ENCODE assay signal across 10 cellular contexts in genomic region chrX:13752646-13753045, GRCh38. TPM values are rescaled to one million over a fixed set of nuclear protein-coding genes. Genes with fewer than 3 reads are reported as not detected.
DNase-seq lines count a peak whose midpoint lies in the region; ATAC-seq and TF ChIP-seq lines count a peak whose summit lies in the region.
"Had no signal": no experiment of that assay in that cellular context is flagged by ENCODE, and none has a peak within 500 bp of the region (broad histone marks: within the 10 kb centered on the region; RNA-seq: fewer than 3 reads in every experiment).

No MANE protein-coding gene starts in this region.

- DNase-seq in HL-60 (ENCODE audit: low read depth in 1 of 2, low spot score in 1 of 2), result peak; percentile 25 to 51
- no peak for DNase-seq in effector memory CD8-positive, alpha-beta T cell
- DNase-seq in posterior cingulate gyrus, result no peak
- no peak for DNase-seq in suprapubic skin (ENCODE audit: low spot score in 2 of 2)
- DNase-seq in NCI-H1417 treated with DMSO at 0.1 percent for 48 hours (lab: John Stamatoyannopoulos, UW), result no peak
- DNase-seq in activated gamma-delta T cell treated with Interleukin-2 at 50 U/mL for 16 hours, result no peak
- DNase-seq: HCEC 1CT, NCI-H1930 had no signal

- TF ChIP-seq CTCF in HL-60 (IDR thresholded peaks at IDR 0.05; ENCODE audit: insufficient read depth, low read length), result no peak
- TF ChIP-seq CTCF in suprapubic skin (IDR thresholded peaks at IDR 0.05), result no peak

- H3K27ac ChIP-seq in HL-60 (replicated peaks), result peak overlapping the region; percentile 58
- H3K27ac ChIP-seq in suprapubic skin, result no peak overlapping the region

- no peaks in the 10 kb centered on the region for H3K4me1 ChIP-seq in suprapubic skin

- H3K4me3 Mint-ChIP-seq in effector memory CD8-positive, alpha-beta T cell, result no peak overlapping the region

- peaks cover under 1% of the 10 kb centered on the region for H3K36me3 ChIP-seq in suprapubic skin

- peaks cover 17% of the 10 kb centered on the region in 2 donors for H3K4me1 Mint-ChIP-seq in effector memory CD8-positive, alpha-beta T cell (ENCODE audit: low read depth in 2 of 2)

- intact Hi-C loops in posterior cingulate gyrus (cut with DNase I), result no loop called here

- H3K36me3 Mint-ChIP-seq in effector memory CD8-positive, alpha-beta T cell (ENCODE audit: insufficient read depth), result peaks cover 47% of the 10 kb centered on the region

- no peak for TF ChIP-seq POLR2A in suprapubic skin (IDR thresholded peaks at IDR 0.05)

- ATAC-seq in GM18502 (IDR thresholded peaks at IDR 0.05; ENCODE audit: poor library complexity, unreplicated experiment), result peak; percentile 66
- peak; percentile 68 for ATAC-seq in GM21717 (IDR thresholded peaks at IDR 0.05; ENCODE audit: unreplicated experiment)
- no peak for ATAC-seq in effector memory CD8-positive, alpha-beta T cell (replicated peaks)

- no peaks in the 10 kb centered on the region for H3K27me3 ChIP-seq in HL-60 (ENCODE audit: insufficient read depth, poor library complexity, severe bottlenecking)
- no peaks in the 10 kb centered on the region for H3K27me3 ChIP-seq in suprapubic skin

- no peaks in the 10 kb centered on the region for H3K9me3 Mint-ChIP-seq in effector memory CD8-positive, alpha-beta T cell

- no peak for TF ChIP-seq EP300 in suprapubic skin (IDR thresholded peaks at IDR 0.05)

- H3K4me3 ChIP-seq in HL-60 (replicated peaks; ENCODE audit: insufficient read depth, low read length), result no peak overlapping the region
- no peak overlapping the region for H3K4me3 ChIP-seq in suprapubic skin

- no peaks in the 10 kb centered on the region for H3K9me3 ChIP-seq in suprapubic skin

- H3K27me3 Mint-ChIP-seq in effector memory CD8-positive, alpha-beta T cell, result no peaks in the 10 kb centered on the region

- WGBS in suprapubic skin, result 79% methylated on average over 3 of the region's 3 CpGs

- peak overlapping the region; percentile 79 to 91 for H3K27ac Mint-ChIP-seq in effector memory CD8-positive, alpha-beta T cell

RNA-seq across cellular contexts. Expression of gene OFD1, which starts 18.1 kb away (rescaled TPM):
- total RNA-seq in suprapubic skin, result 10 to 100 TPM; 19.1 to 68.4 (median 32.5) TPM

RNA-seq across cellular contexts. Expression of gene TRAPPC2, which starts 18.2 kb away (rescaled TPM):
- total RNA-seq in suprapubic skin, result 10 to 100 TPM in 3 of 4 donors, 1 to 10 TPM in 1; 9.7 to 16.9 (median 12.0) TPM

Comparison
In these comparisons a context has a peak if more than half of its experiments do, and no peak if none do; other contexts are left out.
1. DNase-seq: peak in HL-60 (2 of 2); none in effector memory CD8-positive, alpha-beta T cell (0 of 3), posterior cingulate gyrus (0 of 10), suprapubic skin (0 of 2), NCI-H1417 treated with DMSO at 0.1 percent for 48 hours (single experiment) and activated gamma-delta T cell treated with Interleukin-2 at 50 U/mL for 16 hours (single experiment).